ENCODE assay signal across 28 cellular contexts in genomic region chr10:10848488-10849111, GRCh38.
"Had no signal": no experiment of that assay in that cellular context is flagged by ENCODE, and none has a peak within 500 bp of the region (broad histone marks: within the 10 kb centered on the region; RNA-seq: fewer than 3 reads in every experiment).

No MANE protein-coding gene starts in this region.

- H3K9me3 ChIP-seq: ovary, psoas muscle, right lobe of liver, sigmoid colon, stomach, thoracic aorta, thyroid gland, tibial nerve, upper lobe of left lung, vagina had no signal

- H3K27ac Mint-ChIP-seq: natural killer cell; nephron; neural progenitor cell; progenitor cell of endocrine pancreas; stimulated activated effector memory CD8-positive, alpha-beta T cell treated with anti-CD3 and anti-CD28 coated beads, Interleukin-12 subunit alpha, Interleukin-12 subunit beta, amount 100 ng/mL, for 72 hours; stimulated activated naive B cell treated with anti-CD40 and anti-IgM and Interleukin-4, amounts not matched to agents 10 μg/mL and 1 μg/mL and 100 μg/mL, for 72 hours; stimulated activated naive CD8-positive, alpha-beta T cell treated with anti-CD3 and anti-CD28 coated beads, Interleukin-15, Interleukin-2, amounts not matched to agents 100 ng/mL and 50 ng/mL, for 24 hours had no signal

- H3K79me2 ChIP-seq: parathyroid adenoma had no signal

- H3K4me1 Mint-ChIP-seq: natural killer cell; stimulated activated effector memory CD8-positive, alpha-beta T cell treated with anti-CD3 and anti-CD28 coated beads, Interleukin-12 subunit alpha, Interleukin-12 subunit beta, amount 100 ng/mL, for 72 hours; stimulated activated naive B cell treated with anti-CD40 and anti-IgM and Interleukin-4, amounts not matched to agents 10 μg/mL and 1 μg/mL and 100 μg/mL, for 72 hours had no signal

- H3K4me2 ChIP-seq: neural progenitor cell had no signal

- ATAC-seq: natural killer cell; psoas muscle; right lobe of liver; stimulated activated effector memory CD8-positive, alpha-beta T cell treated with anti-CD3 and anti-CD28 coated beads, Interleukin-12 subunit alpha, Interleukin-12 subunit beta, amount 100 ng/mL, for 72 hours; stimulated activated naive B cell treated with anti-CD40 and anti-IgM and Interleukin-4, amounts not matched to agents 10 μg/mL and 1 μg/mL and 100 μg/mL, for 72 hours had no signal

- FAIRE-seq: small intestine, urothelium cell line had no signal

- H3K9me3 Mint-ChIP-seq: natural killer cell; stimulated activated effector memory CD8-positive, alpha-beta T cell treated with anti-CD3 and anti-CD28 coated beads, Interleukin-12 subunit alpha, Interleukin-12 subunit beta, amount 100 ng/mL, for 72 hours; stimulated activated naive CD8-positive, alpha-beta T cell treated with anti-CD3 and anti-CD28 coated beads, Interleukin-15, Interleukin-2, amounts not matched to agents 100 ng/mL and 50 ng/mL, for 24 hours had no signal

- H3K36me3 ChIP-seq: neural progenitor cell, ovary, right lobe of liver, sigmoid colon, stomach, thoracic aorta, thyroid gland, tibial nerve, upper lobe of left lung, vagina had no signal

- DNase-seq: natural killer cell; occipital lobe; ovary; posterior cingulate gyrus; psoas muscle; right lobe of liver; sigmoid colon; small intestine; stimulated activated CD4-positive, alpha-beta T cell treated with anti-CD3 and anti-CD28 coated beads, Interleukin-15, amount 100 ng/mL, for 24 hours; stimulated activated CD4-positive, alpha-beta T cell treated with anti-CD3 and anti-CD28 coated beads, Interleukin-2, amount 100 ng/mL, for 24 hours; stimulated activated CD4-positive, alpha-beta T cell treated with anti-CD3 and anti-CD28 coated beads, Interleukin-2, amount 100 ng/mL, for 48 hours; stimulated activated CD4-positive, alpha-beta T cell treated with anti-CD3 and anti-CD28 coated beads, Interleukin-4, amount 100 ng/mL, for 24 hours; stimulated activated naive B cell treated with anti-CD40 and anti-IgM and Interleukin-4, amounts not matched to agents 10 μg/mL and 1 μg/mL and 100 μg/mL, for 72 hours; stimulated activated naive CD4-positive, alpha-beta T cell treated with Interleukin-2 at 50 U/mL for 16 hours; stomach; thyroid gland; trophoblast cell; upper lobe of left lung had no signal

- H3K4me1 ChIP-seq: parathyroid adenoma, psoas muscle, right lobe of liver, stomach, thyroid gland, upper lobe of left lung, vagina had no signal

- H3K36me3 Mint-ChIP-seq: stimulated activated effector memory CD8-positive, alpha-beta T cell treated with anti-CD3 and anti-CD28 coated beads, Interleukin-12 subunit alpha, Interleukin-12 subunit beta, amount 100 ng/mL, for 72 hours; stimulated activated naive B cell treated with anti-CD40 and anti-IgM and Interleukin-4, amounts not matched to agents 10 μg/mL and 1 μg/mL and 100 μg/mL, for 72 hours had no signal

- H3K4me3 Mint-ChIP-seq: natural killer cell; nephron; neural progenitor cell; stimulated activated effector memory CD8-positive, alpha-beta T cell treated with anti-CD3 and anti-CD28 coated beads, Interleukin-12 subunit alpha, Interleukin-12 subunit beta, amount 100 ng/mL, for 72 hours; stimulated activated naive B cell treated with anti-CD40 and anti-IgM and Interleukin-4, amounts not matched to agents 10 μg/mL and 1 μg/mL and 100 μg/mL, for 72 hours; stimulated activated naive CD8-positive, alpha-beta T cell treated with anti-CD3 and anti-CD28 coated beads, Interleukin-15, Interleukin-2, amounts not matched to agents 100 ng/mL and 50 ng/mL, for 24 hours had no signal

- H3K4me3 ChIP-seq: neural progenitor cell, ovary, psoas muscle, right lobe of liver, sigmoid colon, stomach, thoracic aorta, thyroid gland, tibial nerve, upper lobe of left lung, vagina had no signal

- H3K27ac ChIP-seq: neural progenitor cell, ovary, parathyroid adenoma, psoas muscle, right lobe of liver, sigmoid colon, stomach, thoracic aorta, thyroid gland, tibial nerve, upper lobe of left lung, vagina had no signal

- H3K9ac ChIP-seq: neural progenitor cell, parathyroid adenoma had no signal

- H2AFZ ChIP-seq: neural progenitor cell, parathyroid adenoma had no signal

- H3K27me3 ChIP-seq: neural progenitor cell, ovary, right lobe of liver, sigmoid colon, stomach, thyroid gland, tibial nerve, upper lobe of left lung, vagina had no signal
